ENCODE assay signal across 1 cellular context in genomic region chr1:46422261-46422871, GRCh38.
TF ChIP-seq lines count a peak whose summit lies in the region.

No MANE protein-coding gene starts in this region.

TF ChIP-seq in K562, 482 proteins besides CTCF, POLR2A, EP300 and RAD21 (continues in another document):
- TF ChIP-seq E2F6 (IDR thresholded peaks at IDR 0.05; ENCODE audit: borderline replicate concordance in 1 of 2, extremely low read depth in 1 of 2, insufficient read depth in 1 of 2, insufficient read length in 1 of 2, low read depth in 1 of 2, low read length in 1 of 2, poor library complexity in 1 of 2, severe bottlenecking in 1 of 2) (no peak), HSF4 (CRISPR knock-in tag; IDR thresholded peaks at IDR 0.05; ENCODE audit: borderline replicate concordance) (no peak), GTF2E2 (tag; IDR thresholded peaks at IDR 0.05) (no peak), STAG1 (CRISPR knock-in tag; IDR thresholded peaks at IDR 0.05; ENCODE audit: borderline replicate concordance) (no peak), E2F3 (CRISPR knock-in tag; IDR thresholded peaks at IDR 0.05) (no peak), TFE3 (CRISPR knock-in tag; IDR thresholded peaks at IDR 0.05) (no peak), ZNF121 (CRISPR knock-in tag; conservative IDR thresholded peaks at IDR 0.05) (peak; percentile 90), MAFG (tag; conservative IDR thresholded peaks at IDR 0.05) (0 out of 2 replicates have a peak, but pooled peaks have one; percentile 4), CXXC5 (CRISPR knock-in tag; IDR thresholded peaks at IDR 0.05) (no peak), ZBTB40 (IDR thresholded peaks at IDR 0.05) (no peak), ZBTB40 (CRISPR knock-in tag; IDR thresholded peaks at IDR 0.05) (no peak), CEBPZ (IDR thresholded peaks at IDR 0.05; ENCODE audit: borderline replicate concordance, low read depth, low read length) (no peak), ZNF77 (CRISPR knock-in tag; IDR thresholded peaks at IDR 0.05) (no peak), MYC (IDR thresholded peaks at IDR 0.05; ENCODE audit: low read depth, low read length) (no peak), MYC (CRISPR knock-in tag; IDR thresholded peaks at IDR 0.05; ENCODE audit: borderline replicate concordance, low read depth) (no peak), NKRF (IDR thresholded peaks at IDR 0.05; ENCODE audit: borderline replicate concordance) (0 out of 2 replicates have a peak, but pooled peaks have one; percentile 16), ZNF444 (CRISPR knock-in tag; IDR thresholded peaks at IDR 0.05) (no peak), MCM5 (IDR thresholded peaks at IDR 0.05; ENCODE audit: low read depth) (no peak), JUN (IDR thresholded peaks at IDR 0.05; ENCODE audit: borderline replicate concordance, low read depth, low read length) (no peak), JUN (CRISPR knock-in tag; IDR thresholded peaks at IDR 0.05; ENCODE audit: borderline replicate concordance) (no peak), E2F8 (IDR thresholded peaks at IDR 0.05; ENCODE audit: low read depth, partially characterized antibody) (no peak), L3MBTL2 (IDR thresholded peaks at IDR 0.05) (no peak), SMAD3 (CRISPR knock-in tag; conservative IDR thresholded peaks at IDR 0.05) (no peak), ZBTB5 (IDR thresholded peaks at IDR 0.05) (no peak), PCBP1 (IDR thresholded peaks at IDR 0.05; ENCODE audit: low read depth, low read length, poor library complexity, severe bottlenecking) (no peak), ETS1 (conservative IDR thresholded peaks at IDR 0.05; ENCODE audit: control insufficient read depth, low read depth, low read length) (no peak), ZNF280B (CRISPR knock-in tag; IDR thresholded peaks at IDR 0.05) (no peak), RBM25 (IDR thresholded peaks at IDR 0.05; ENCODE audit: low read depth, low read length, severe bottlenecking) (peak; percentile 43)
